In the genomic region with DNA sequence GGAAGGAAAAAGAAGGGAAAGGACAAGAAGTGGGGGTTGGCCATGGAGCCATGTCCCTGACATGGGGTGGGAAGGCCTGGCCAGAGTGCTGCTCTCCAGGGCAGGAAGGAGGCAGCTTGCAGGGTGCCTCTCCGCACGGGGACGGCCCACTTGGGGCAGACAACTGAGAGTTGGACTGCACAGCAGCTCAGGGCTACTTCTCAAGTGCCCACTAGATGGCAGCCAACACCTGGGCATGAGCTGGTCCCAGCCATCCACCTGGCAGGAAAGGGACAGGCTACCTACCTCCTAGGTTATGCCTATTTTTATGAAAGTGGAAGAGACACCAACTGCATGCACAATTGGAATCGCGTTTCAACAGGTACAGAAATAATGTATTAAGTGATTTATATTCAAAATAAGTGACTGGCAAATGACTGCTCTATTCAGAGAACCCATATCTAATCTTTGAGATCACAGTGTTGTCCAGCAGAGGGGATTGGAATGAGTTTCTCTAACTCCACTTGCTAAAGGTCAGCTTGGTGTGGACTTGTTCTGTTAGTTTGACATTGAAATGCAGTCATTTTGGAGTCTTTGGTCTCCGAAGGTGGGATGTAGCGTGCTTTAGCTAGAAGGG, we compare ENCODE assay signal across 8 cellular contexts.
DNase-seq lines count a peak whose midpoint lies in the region; ATAC-seq, FAIRE-seq and TF ChIP-seq lines count a peak whose summit lies in the region.
"Had no signal": no experiment of that assay in that cellular context is flagged by ENCODE, and none has a peak within 500 bp of the region (broad histone marks: within the 10 kb centered on the region; RNA-seq: fewer than 3 reads in every experiment).

No MANE protein-coding gene starts in this region.

- no peak overlapping the region for H3K27ac ChIP-seq in right atrium auricular region

- TF ChIP-seq POLR2A in GM12891 (IDR thresholded peaks at IDR 0.05; ENCODE audit: low read depth, low read length), result no peak

- H3K9me3 ChIP-seq in right atrium auricular region, result no peaks in the 10 kb centered on the region

- DNase-seq in GM12891 (ENCODE audit: insufficient read length, low spot score), result peak; percentile 83
- peak; percentile 54 to 87 (median 54) for DNase-seq in NCI-H1417 (lab: John Stamatoyannopoulos, UW)
- DNase-seq in T-helper 2 cell, result peak; percentile 37 to 84 (median 57)
- DNase-seq in amniotic epithelial cell (ENCODE audit: low read depth), result peak; percentile 62
- peak; percentile 78 for DNase-seq in right atrium auricular region (ENCODE audit: low spot score)
- DNase-seq in sciatic nerve (ENCODE audit: low spot score), result peak; percentile 83

- intact Hi-C loops in sciatic nerve (cut with DNase I), result loop anchor here (10.0 kb wide), 2 partner anchors 520 to 810 kb away; no protein-coding TSS in a partner anchor

- ATAC-seq in HG02623 (IDR thresholded peaks at IDR 0.05; ENCODE audit: unreplicated experiment), result peak; percentile 79
- peak; percentile 93 for ATAC-seq in sciatic nerve

- TF ChIP-seq CTCF in right atrium auricular region (IDR thresholded peaks at IDR 0.05), result peak; percentile 68 to 88

- peak; percentile 98 for FAIRE-seq in GM12891 (lab: Jason Lieb, UNC)

- H3K4me1 ChIP-seq in right atrium auricular region, result peaks cover 0 to 6% of the 10 kb centered on the region in 2 donors

- no peaks in the 10 kb centered on the region for H3K36me3 ChIP-seq in right atrium auricular region

- no peaks in the 10 kb centered on the region for H3K27me3 ChIP-seq in right atrium auricular region

- H3K4me3 ChIP-seq in right atrium auricular region, result no peak overlapping the region
- H3K4me3 ChIP-seq: skin epidermis had no signal

TF ChIP-seq in GM12891, 5 proteins besides CTCF, POLR2A, EP300 and RAD21:
- no peak for TF ChIP-seq SPI1 (IDR thresholded peaks at IDR 0.05; ENCODE audit: low read depth, low read length)
- no peak for TF ChIP-seq TAF1 (IDR thresholded peaks at IDR 0.05; ENCODE audit: low read depth, low read length)
- no peak for TF ChIP-seq PAX5 (IDR thresholded peaks at IDR 0.05; ENCODE audit: insufficient read depth, low read length, severe bottlenecking)
- no peak for TF ChIP-seq POLR2AphosphoS5 (IDR thresholded peaks at IDR 0.05; ENCODE audit: low read depth, low read length)
- no peak for TF ChIP-seq POU2F2 (IDR thresholded peaks at IDR 0.05; ENCODE audit: low read depth, low read length)
